ENCODE assay signal across 23 cellular contexts in genomic region chr4:99886146-99886545, GRCh38. TPM values are rescaled to one million over a fixed set of nuclear protein-coding genes. Genes with fewer than 3 reads are reported as not detected.
DNase-seq lines count a peak whose midpoint lies in the region; ATAC-seq, FAIRE-seq and TF ChIP-seq lines count a peak whose summit lies in the region.
"Had no signal": no experiment of that assay in that cellular context is flagged by ENCODE, and none has a peak within 500 bp of the region (broad histone marks: within the 10 kb centered on the region; RNA-seq: fewer than 3 reads in every experiment).

No MANE protein-coding gene starts in this region.

- H3K27me3 ChIP-seq in PC-3 (ENCODE audit: low read length) (no peaks in the 10 kb centered on the region), tibial nerve (no peaks in the 10 kb centered on the region)
- H3K27me3 ChIP-seq: gastrocnemius medialis had no signal

- no peak for TF ChIP-seq POLR2A in GM12891 (IDR thresholded peaks at IDR 0.05; ENCODE audit: low read depth, low read length)
- no peak for TF ChIP-seq POLR2A in tibial nerve (IDR thresholded peaks at IDR 0.05)

- H2AFZ ChIP-seq in PC-3 (ENCODE audit: low read length) = no peak overlapping the region
- H2AFZ ChIP-seq: parathyroid adenoma had no signal

- H3K9me2 ChIP-seq in PC-3 (replicated peaks; ENCODE audit: low read length) = no peaks in the 10 kb centered on the region

- peak overlapping the region; percentile 58 for H3K27ac ChIP-seq in PC-3 (ENCODE audit: low read length)
- no peak overlapping the region for H3K27ac ChIP-seq in tibial nerve
- H3K27ac ChIP-seq: gastrocnemius medialis, parathyroid adenoma had no signal

- H3K36me3 ChIP-seq in PC-3 (ENCODE audit: low read depth, low read length) (peaks cover 18% of the 10 kb centered on the region; the same call in 1 of the 2 replicates), tibial nerve (peaks cover 0 to 39% (median 5%) of the 10 kb centered on the region in 3 donors)

- intact Hi-C loops in PC-3 (cut with micrococcal nuclease) = loop anchor here (5.0 to 10.0 kb wide), 2 partner anchors 69 to 161 kb away; partner anchors contain the start of gene DAPP1

- peak; percentile 73 for ATAC-seq in PC-3
- no peak for ATAC-seq in GM19463 (IDR thresholded peaks at IDR 0.05; ENCODE audit: unreplicated experiment)
- ATAC-seq: activated T-helper 17 cell treated with anti-CD3 and anti-CD28 coated beads, Interleukin-2, amount 50 U/mL, for 72 hours; gastrocnemius medialis; naive thymus-derived CD8-positive, alpha-beta T cell had no signal

- POLR2A ChIA-PET in PC-3 (lab: Charles Lee; ENCODE audit: unreplicated experiment) = no interaction called here

- no TSS peak for BruUV-seq in PC-3 (replicated peaks; lab: Mats Ljungman, UMichigan)

- no peaks in the 10 kb centered on the region for H3K9me3 ChIP-seq in PC-3 (ENCODE audit: low read length)
- no peaks in the 10 kb centered on the region for H3K9me3 ChIP-seq in tibial nerve
- H3K9me3 ChIP-seq: gastrocnemius medialis had no signal

- H3K4me2 ChIP-seq in PC-3 (ENCODE audit: low read length) = peak overlapping the region; percentile 59

- no peak overlapping the region for H3K9ac ChIP-seq in PC-3 (ENCODE audit: low read length)
- H3K9ac ChIP-seq: parathyroid adenoma had no signal

- H3F3A ChIP-seq in PC-3 (ENCODE audit: low read length, unreplicated experiment) = no peaks in the 10 kb centered on the region

- TF ChIP-seq CTCF in PC-3 (conservative IDR thresholded peaks at IDR 0.05; ENCODE audit: low read depth, low read length) = no peak
- TF ChIP-seq CTCF in choroid plexus epithelial cell (conservative IDR thresholded peaks at IDR 0.05; ENCODE audit: low read depth, low read length) = no peak
- TF ChIP-seq CTCF in tibial nerve (IDR thresholded peaks at IDR 0.05) = no peak

- DNase-seq in EH (ENCODE audit: low read depth) = peak; percentile 41
- DNase-seq in PC-3 = peak; percentile 38
- peak; percentile 63 for DNase-seq in choroid plexus epithelial cell (ENCODE audit: low read depth)
- DNase-seq in non-pigmented ciliary epithelial cell (ENCODE audit: low read depth) = peak; percentile 32
- no peak for DNase-seq in ureter (ENCODE audit: low spot score)
- DNase-seq in GM12891 (ENCODE audit: insufficient read length, low spot score) = no peak
- DNase-seq in tibial nerve (ENCODE audit: low spot score in 2 of 2) = no peak
- DNase-seq: activated CD4-positive, alpha-beta T cell treated with anti-CD3 and anti-CD28 coated beads, Interleukin-2, amount 10 ng/mL, durations not matched to agents 7 days and 5 days; CD4-positive, CD25-positive, alpha-beta regulatory T cell; DMS53; gastrocnemius medialis; GOT3; naive thymus-derived CD8-positive, alpha-beta T cell; NCI-H1417 treated with DMSO at 0.1 percent for 48 hours; NCI-H2107; NCI-H526 treated with DMSO at 0.1 percent for 48 hours; SHP77; stimulated activated CD4-positive, alpha-beta T cell treated with anti-CD3 and anti-CD28 coated beads, Interleukin-2, amount 100 ng/mL, for 24 hours; stimulated activated naive CD4-positive, alpha-beta T cell had no signal

- H3K4me1 ChIP-seq in PC-3 (ENCODE audit: insufficient read depth, low read length) = peaks cover 13% of the 10 kb centered on the region
- peaks cover 0 to 45% (median 0%) of the 10 kb centered on the region in 4 donors for H3K4me1 ChIP-seq in tibial nerve
- H3K4me1 ChIP-seq: gastrocnemius medialis, parathyroid adenoma had no signal

- H3K4me3 ChIP-seq in PC-3 (ENCODE audit: low read length) (no peak overlapping the region), choroid plexus epithelial cell (ENCODE audit: low read depth, low read length) (no peak overlapping the region), tibial nerve (no peak overlapping the region)
- H3K4me3 ChIP-seq: gastrocnemius medialis had no signal

- 51 to 56% methylated on average over 4 of the region's 4 CpGs for WGBS in tibial nerve, 2 donors

- no peak for TF ChIP-seq EP300 in tibial nerve (IDR thresholded peaks at IDR 0.05)

- H3K79me2 ChIP-seq in PC-3 (ENCODE audit: low read length) = peaks cover 15% of the 10 kb centered on the region
- H3K79me2 ChIP-seq: parathyroid adenoma had no signal

- CTCF ChIA-PET in PC-3 (lab: Charles Lee) = no interaction called here

- no peak for FAIRE-seq in GM12891 (lab: Jason Lieb, UNC)
- FAIRE-seq: GM12892 had no signal

- no peaks in the 10 kb centered on the region for H4K20me1 ChIP-seq in PC-3 (ENCODE audit: low read length)

TF ChIP-seq in GM12891, 5 proteins besides CTCF, POLR2A, EP300 and RAD21:
- TF ChIP-seq PAX5 (IDR thresholded peaks at IDR 0.05; ENCODE audit: insufficient read depth, low read length, severe bottlenecking) = no peak
- no peak for TF ChIP-seq POLR2AphosphoS5 (IDR thresholded peaks at IDR 0.05; ENCODE audit: low read depth, low read length)
- TF ChIP-seq SPI1 (IDR thresholded peaks at IDR 0.05; ENCODE audit: low read depth, low read length) = no peak
- no peak for TF ChIP-seq POU2F2 (IDR thresholded peaks at IDR 0.05; ENCODE audit: low read depth, low read length)
- TF ChIP-seq TAF1 (IDR thresholded peaks at IDR 0.05; ENCODE audit: low read depth, low read length) = no peak

RNA-seq across cellular contexts. Expression of gene LAMTOR3, which starts 8.1 kb away (rescaled TPM):
- total RNA-seq in PC-3 (2014; rRNA removed) = 13.5 and 14.0 TPM in 2 replicates
- total RNA-seq in ureter = 48.2 TPM
- polyA plus RNA-seq in GM12891 (2012; ENCODE audit: low read depth, missing spikeins) = 27.1 TPM
- total RNA-seq in tibial nerve = 10 to 100 TPM; 26.8 to 30.3 (median 28.2) TPM

Comparison
In these comparisons a context has a peak if more than half of its experiments do, and no peak if none do; other contexts are left out.
1. DNase-seq: peak in EH (single experiment), PC-3 (single experiment), choroid plexus epithelial cell (single experiment) and non-pigmented ciliary epithelial cell (single experiment); none in ureter (single experiment), GM12891 (single experiment) and tibial nerve (0 of 2).